In genomic region chr1:164673584-164674214, GRCh38 we compare ENCODE assay signal across 10 cellular contexts.
DNase-seq lines count a peak whose midpoint lies in the region; ATAC-seq, FAIRE-seq and TF ChIP-seq lines count a peak whose summit lies in the region.
"Had no signal": no experiment of that assay in that cellular context is flagged by ENCODE, and none has a peak within 500 bp of the region (broad histone marks: within the 10 kb centered on the region; RNA-seq: fewer than 3 reads in every experiment).

No MANE protein-coding gene starts in this region.

- peaks cover 2% of the 10 kb centered on the region for H3K79me2 ChIP-seq in mesendoderm (ENCODE audit: control insufficient read depth, insufficient read depth, low read length)

- TF ChIP-seq CTCF in D721Med (IDR thresholded peaks at IDR 0.05; ENCODE audit: insufficient read depth, missing control alignments): peak; percentile 39
- TF ChIP-seq CTCF in astrocyte of the spinal cord (IDR thresholded peaks at IDR 0.05; ENCODE audit: low read depth, low read length): peak; percentile 64

- DNase-seq in D721Med (ENCODE audit: insufficient read length, low spot score): no peak
- DNase-seq in HTR-8/SVneo (ENCODE audit: insufficient read length, low spot score): peak; percentile 12
- no peak for DNase-seq in astrocyte of the spinal cord (ENCODE audit: low read depth, low spot score)
- DNase-seq in mesendoderm: peak; percentile 77
- no peak for DNase-seq in COR-L47 (lab: John Stamatoyannopoulos, UW)
- DNase-seq in GF-D8 (lab: John Stamatoyannopoulos, UW): no peak
- no peak for DNase-seq in NCI-H524 treated with DMSO at 0.1 percent for 48 hours (lab: John Stamatoyannopoulos, UW)
- DNase-seq: mesenchymal stem cell had no signal

- WGBS in mesendoderm (ENCODE audit: extremely low coverage, insufficient coverage, low lambda C conversion rate): no CpG with 5 or more reads among the region's 14 CpGs

- no peak overlapping the region for H2BK5ac ChIP-seq in mesendoderm (ENCODE audit: low read length)

- no peak for ATAC-seq in GM21423 (IDR thresholded peaks at IDR 0.05; ENCODE audit: unreplicated experiment)
- ATAC-seq: activated CD4-positive, CD25-positive, alpha-beta regulatory T cell treated with anti-CD3 and anti-CD28 coated beads, Interleukin-2, amount 50 U/mL, for 24 hours had no signal

- peak; percentile 16 for FAIRE-seq in D721Med (lab: Jason Lieb, UNC)
- FAIRE-seq in HTR-8/SVneo (lab: Jason Lieb, UNC): no peak

- H3K4ac ChIP-seq in mesendoderm (ENCODE audit: low read depth, low read length): no peak overlapping the region

- H3K27ac ChIP-seq in mesendoderm (ENCODE audit: low read depth, low read length): no peak overlapping the region

- no peak overlapping the region for H3K4me3 ChIP-seq in astrocyte of the spinal cord (ENCODE audit: low read depth, low read length)
- no peak overlapping the region for H3K4me3 ChIP-seq in mesendoderm (ENCODE audit: low read length)

- no peak overlapping the region for H2BK120ac ChIP-seq in mesendoderm (ENCODE audit: low read depth, low read length)

- no peaks in the 10 kb centered on the region for H3K27me3 ChIP-seq in mesendoderm (ENCODE audit: insufficient read depth, low read length, poor library complexity)

- no peak overlapping the region for H3K56ac ChIP-seq in mesendoderm (ENCODE audit: low read length)

- H3K4me1 ChIP-seq in mesendoderm (ENCODE audit: control insufficient read depth, low read depth, low read length): no peaks in the 10 kb centered on the region

- no peak overlapping the region for H3K9ac ChIP-seq in mesendoderm (ENCODE audit: low read length)

- H2AK5ac ChIP-seq in mesendoderm (ENCODE audit: low read length): no peak overlapping the region

- H4K5ac ChIP-seq in mesendoderm (ENCODE audit: low read length): no peak overlapping the region

- H2BK15ac ChIP-seq in mesendoderm (replicated peaks; ENCODE audit: low read depth): no peak overlapping the region

- H3K36me3 ChIP-seq in mesendoderm (ENCODE audit: control insufficient read depth, insufficient read depth, low read length): no peaks in the 10 kb centered on the region

- in situ Hi-C loops in astrocyte of the spinal cord (cut with HindIII; ENCODE audit: low sequenced_read_pairs): no loop called here

- H3K79me1 ChIP-seq in mesendoderm (ENCODE audit: low read length): peaks cover 16% of the 10 kb centered on the region

- no peak overlapping the region for H4K8ac ChIP-seq in mesendoderm (ENCODE audit: low read depth, low read length)

- no peak overlapping the region for H3K4me2 ChIP-seq in mesendoderm (ENCODE audit: low read length)

- H3K23ac ChIP-seq in mesendoderm (ENCODE audit: low read length): no peak overlapping the region

- H3K18ac ChIP-seq in mesendoderm (ENCODE audit: low read length): no peak overlapping the region

Comparison
In these comparisons a context has a peak if more than half of its experiments do, and no peak if none do; other contexts are left out.
1. DNase-seq: peak in HTR-8/SVneo (single experiment) and mesendoderm (single experiment); none in D721Med (single experiment), astrocyte of the spinal cord (single experiment), COR-L47 (single experiment), GF-D8 (single experiment) and NCI-H524 treated with DMSO at 0.1 percent for 48 hours (single experiment).